8 cellular contexts compared by ENCODE assay signal in genomic region chr9:129458155-129458661, GRCh38.
DNase-seq lines count a peak whose midpoint lies in the region; ATAC-seq and TF ChIP-seq lines count a peak whose summit lies in the region.

No MANE protein-coding gene starts in this region.

- H2AFZ ChIP-seq in KMS-11 (ENCODE audit: low read depth) = peak overlapping the region; percentile 24; the same call in 1 of the 2 replicates

- H3K36me3 ChIP-seq in KMS-11 (ENCODE audit: insufficient read depth) = no peaks in the 10 kb centered on the region
- no peaks in the 10 kb centered on the region for H3K36me3 ChIP-seq in cardiac muscle cell
- no peaks in the 10 kb centered on the region for H3K36me3 ChIP-seq in spleen
- H3K36me3 ChIP-seq in HAP-1 (replicated peaks) = no peaks in the 10 kb centered on the region

- no peaks in the 10 kb centered on the region for H3K9me3 ChIP-seq in cardiac muscle cell (ENCODE audit: low read depth)
- no peaks in the 10 kb centered on the region for H3K9me3 ChIP-seq in spleen
- H3K9me3 ChIP-seq in HAP-1 = no peaks in the 10 kb centered on the region

- peak overlapping the region; percentile 47 for H3K4me2 ChIP-seq in KMS-11

- no peak overlapping the region for H3K4me3 ChIP-seq in KMS-11 (IDR thresholded peaks at IDR 0.05; ENCODE audit: insufficient read depth, low read depth, low read length)
- H3K4me3 ChIP-seq in cardiac muscle cell = no peak overlapping the region
- H3K4me3 ChIP-seq in spleen = peak overlapping the region in 1 of 8 donors; percentile 8
- no peak overlapping the region for H3K4me3 ChIP-seq in HAP-1
- no peak overlapping the region for H3K4me3 ChIP-seq in lower leg skin (ENCODE audit: low read depth, poor library complexity, severe bottlenecking)

- in situ Hi-C loops in HAP-1 (cut with MboI; ENCODE audit: low sequenced_read_pairs) = no loop called here

- ATAC-seq in GM18907 (IDR thresholded peaks at IDR 0.05; ENCODE audit: unreplicated experiment) (peak; percentile 54), omental fat pad (ENCODE audit: low FRiP score) (no peak)

- 19 to 33% (median 28%) methylated on average over 8 to 14 of the region's 14 CpGs for WGBS in spleen, 5 donors
- 36 to 40% methylated on average over 13 to 14 of the region's 14 CpGs for WGBS in lower leg skin, 2 donors

- H3K4me1 ChIP-seq in KMS-11 (ENCODE audit: low read depth, poor library complexity, severe bottlenecking) (peaks cover 45% of the 10 kb centered on the region), cardiac muscle cell (ENCODE audit: low read depth) (peaks cover 35% of the 10 kb centered on the region), spleen (peaks cover 28 to 60% (median 39%) of the 10 kb centered on the region in 6 donors), HAP-1 (peaks cover 29% of the 10 kb centered on the region)

- peak overlapping the region; percentile 90 for H3K27ac ChIP-seq in KMS-11
- peak overlapping the region; percentile 69 for H3K27ac ChIP-seq in cardiac muscle cell
- peak overlapping the region; percentile 10 to 98 (median 86) for H3K27ac ChIP-seq in spleen

- H3K27me3 ChIP-seq in KMS-11 (ENCODE audit: insufficient read depth, low read depth) (no peaks in the 10 kb centered on the region), cardiac muscle cell (no peaks in the 10 kb centered on the region), spleen (replicated peaks in 1 of 7) (no peaks in the 10 kb centered on the region), HAP-1 (ENCODE audit: low read depth) (no peaks in the 10 kb centered on the region)

- no peak for TF ChIP-seq POLR2A in spleen (IDR thresholded peaks at IDR 0.05)
- no peak for TF ChIP-seq POLR2A in lower leg skin (IDR thresholded peaks at IDR 0.05)

- peak overlapping the region; percentile 49 for H3K9ac ChIP-seq in KMS-11

- no peaks in the 10 kb centered on the region for H3K79me2 ChIP-seq in KMS-11 (ENCODE audit: insufficient read depth, low read depth)

- DNase-seq in activated CD8-positive, alpha-beta memory T cell treated with anti-CD3 and anti-CD28 coated beads, Interleukin-2, amount 50 U/mL, for 4 hours = peak; percentile 44
- DNase-seq in cardiac muscle cell (ENCODE audit: low read depth in 1 of 2, low spot score in 1 of 2) = no peak
- no peak for DNase-seq in spleen
- DNase-seq in HAP-1 (ENCODE audit: low spot score in 2 of 2) = no peak
- DNase-seq in omental fat pad (ENCODE audit: low spot score) = no peak
- DNase-seq in lower leg skin (ENCODE audit: low spot score in 2 of 2) = no peak

- intact Hi-C loops in spleen (cut with DNase I; ENCODE audit: low total_unique reads) (no loop called here), lower leg skin (cut with DNase I; ENCODE audit: low total_unique reads) (no loop called here)

- no peaks in the 10 kb centered on the region for H4K20me1 ChIP-seq in KMS-11 (ENCODE audit: insufficient read depth)

- no peak for TF ChIP-seq CTCF in KMS-11 (conservative IDR thresholded peaks at IDR 0.05; ENCODE audit: low read depth, low read length)
- no peak for TF ChIP-seq CTCF in cardiac muscle cell (IDR thresholded peaks at IDR 0.05; ENCODE audit: low read depth, low read length)
- TF ChIP-seq CTCF in spleen (IDR thresholded peaks at IDR 0.05 in 8 of 11, conservative IDR thresholded peaks at IDR 0.05 in 3 of 11) = no peak
- no peak for TF ChIP-seq CTCF in omental fat pad (IDR thresholded peaks at IDR 0.05)
- TF ChIP-seq CTCF in lower leg skin (IDR thresholded peaks at IDR 0.05) = no peak
